ENCODE assay signal across 1 cellular context in genomic region chr14:69766984-69767368, GRCh38.
TF ChIP-seq lines count a peak whose summit lies in the region.

Gene SRSF5 (plus strand): TSS chr14:69767142. CDS start chr14:69768157, 1,015 bp downstream.

TF ChIP-seq in HepG2, 621 proteins besides CTCF, POLR2A, EP300 and RAD21 (continued from another document and continues in another):
- TF ChIP-seq BCLAF1 (IDR thresholded peaks at IDR 0.05) (no peak), NFAT5 (CRISPR knock-in tag; IDR thresholded peaks at IDR 0.05) (peak; percentile 59; the same call in 1 of the 2 replicates), ELF3 (CRISPR knock-in tag; IDR thresholded peaks at IDR 0.05) (peak; percentile 96), ZC3H13 (CRISPR knock-in tag; IDR thresholded peaks at IDR 0.05) (peak; percentile 72), DBP (CRISPR knock-in tag; IDR thresholded peaks at IDR 0.05; ENCODE audit: not compliant biosample characterization) (peak; percentile 60), HNF4G (IDR thresholded peaks at IDR 0.05; ENCODE audit: borderline replicate concordance, low read depth, low read length) (peak; percentile 39; the same call in 1 of the 2 replicates), HNF4G (CRISPR knock-in tag; IDR thresholded peaks at IDR 0.05; ENCODE audit: borderline replicate concordance, low read depth) (no peak; the same call in 1 of the 2 replicates), SIX4 (CRISPR knock-in tag; IDR thresholded peaks at IDR 0.05) (peak; percentile 61), PTBP1 (IDR thresholded peaks at IDR 0.05; ENCODE audit: low read depth, low read length, poor library complexity, severe bottlenecking) (no peak), ZNF776 (CRISPR knock-in tag; IDR thresholded peaks at IDR 0.05) (no peak; the same call in 1 of the 2 replicates), FOXP1 (IDR thresholded peaks at IDR 0.05) (no peak), FOXP1 (CRISPR knock-in tag; IDR thresholded peaks at IDR 0.05) (no peak), NFYC (CRISPR knock-in tag; IDR thresholded peaks at IDR 0.05) (0 out of 2 replicates have a peak, but pooled peaks have one; percentile 31), TCF12 (IDR thresholded peaks at IDR 0.05) (no peak), TCF12 (CRISPR knock-in tag; IDR thresholded peaks at IDR 0.05) (no peak; the same call in 1 of the 2 replicates), NFE2L1 (CRISPR knock-in tag; IDR thresholded peaks at IDR 0.05; ENCODE audit: borderline replicate concordance) (no peak), ARNT (IDR thresholded peaks at IDR 0.05) (no peak), ZBTB38 (CRISPR knock-in tag; IDR thresholded peaks at IDR 0.05) (peak; percentile 73), BRD4 (CRISPR knock-in tag; IDR thresholded peaks at IDR 0.05) (peak; percentile 96), ARID3A (IDR thresholded peaks at IDR 0.05; ENCODE audit: low read depth, low read length) (no peak), SMAD9 (CRISPR knock-in tag; IDR thresholded peaks at IDR 0.05) (no peak), ZNF550 (CRISPR knock-in tag; IDR thresholded peaks at IDR 0.05; ENCODE audit: borderline replicate concordance) (no peak), MTA1 (CRISPR knock-in tag; IDR thresholded peaks at IDR 0.05; ENCODE audit: borderline replicate concordance) (no peak; the same call in 1 of the 2 replicates), HNF4A (CRISPR knock-in tag; IDR thresholded peaks at IDR 0.05) (peak; percentile 85), SRY (CRISPR knock-in tag; IDR thresholded peaks at IDR 0.05) (no peak), CBX5 (CRISPR knock-in tag; IDR thresholded peaks at IDR 0.05; ENCODE audit: borderline replicate concordance) (peak; percentile 87; the same call in 1 of the 2 replicates), MAF1 (CRISPR knock-in tag; IDR thresholded peaks at IDR 0.05; ENCODE audit: borderline replicate concordance) (peak; percentile 61; the same call in 1 of the 2 replicates), ZNF547 (CRISPR knock-in tag; IDR thresholded peaks at IDR 0.05) (peak; percentile 76), MAFF (IDR thresholded peaks at IDR 0.05; ENCODE audit: low read depth, low read length) (no peak), ZNF83 (CRISPR knock-in tag; IDR thresholded peaks at IDR 0.05; ENCODE audit: borderline replicate concordance) (no peak; the same call in 1 of the 2 replicates), FOSL1 (CRISPR knock-in tag; IDR thresholded peaks at IDR 0.05; ENCODE audit: borderline replicate concordance) (peak; percentile 47; the same call in 1 of the 2 replicates)
- TF ChIP-seq, protein P1, sequence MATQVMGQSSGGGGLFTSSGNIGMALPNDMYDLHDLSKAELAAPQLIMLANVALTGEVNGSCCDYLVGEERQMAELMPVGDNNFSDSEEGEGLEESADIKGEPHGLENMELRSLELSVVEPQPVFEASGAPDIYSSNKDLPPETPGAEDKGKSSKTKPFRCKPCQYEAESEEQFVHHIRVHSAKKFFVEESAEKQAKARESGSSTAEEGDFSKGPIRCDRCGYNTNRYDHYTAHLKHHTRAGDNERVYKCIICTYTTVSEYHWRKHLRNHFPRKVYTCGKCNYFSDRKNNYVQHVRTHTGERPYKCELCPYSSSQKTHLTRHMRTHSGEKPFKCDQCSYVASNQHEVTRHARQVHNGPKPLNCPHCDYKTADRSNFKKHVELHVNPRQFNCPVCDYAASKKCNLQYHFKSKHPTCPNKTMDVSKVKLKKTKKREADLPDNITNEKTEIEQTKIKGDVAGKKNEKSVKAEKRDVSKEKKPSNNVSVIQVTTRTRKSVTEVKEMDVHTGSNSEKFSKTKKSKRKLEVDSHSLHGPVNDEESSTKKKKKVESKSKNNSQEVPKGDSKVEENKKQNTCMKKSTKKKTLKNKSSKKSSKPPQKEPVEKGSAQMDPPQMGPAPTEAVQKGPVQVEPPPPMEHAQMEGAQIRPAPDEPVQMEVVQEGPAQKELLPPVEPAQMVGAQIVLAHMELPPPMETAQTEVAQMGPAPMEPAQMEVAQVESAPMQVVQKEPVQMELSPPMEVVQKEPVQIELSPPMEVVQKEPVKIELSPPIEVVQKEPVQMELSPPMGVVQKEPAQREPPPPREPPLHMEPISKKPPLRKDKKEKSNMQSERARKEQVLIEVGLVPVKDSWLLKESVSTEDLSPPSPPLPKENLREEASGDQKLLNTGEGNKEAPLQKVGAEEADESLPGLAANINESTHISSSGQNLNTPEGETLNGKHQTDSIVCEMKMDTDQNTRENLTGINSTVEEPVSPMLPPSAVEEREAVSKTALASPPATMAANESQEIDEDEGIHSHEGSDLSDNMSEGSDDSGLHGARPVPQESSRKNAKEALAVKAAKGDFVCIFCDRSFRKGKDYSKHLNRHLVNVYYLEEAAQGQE (IDR thresholded peaks at IDR 0.05; ENCODE audit: borderline replicate concordance in 1 of 2, low read depth in 1 of 2, low read length in 2 of 2): peak in 1 of 2 experiments; percentile 16; a peak in 1 of 4 replicates
- TF ChIP-seq, protein P2, sequence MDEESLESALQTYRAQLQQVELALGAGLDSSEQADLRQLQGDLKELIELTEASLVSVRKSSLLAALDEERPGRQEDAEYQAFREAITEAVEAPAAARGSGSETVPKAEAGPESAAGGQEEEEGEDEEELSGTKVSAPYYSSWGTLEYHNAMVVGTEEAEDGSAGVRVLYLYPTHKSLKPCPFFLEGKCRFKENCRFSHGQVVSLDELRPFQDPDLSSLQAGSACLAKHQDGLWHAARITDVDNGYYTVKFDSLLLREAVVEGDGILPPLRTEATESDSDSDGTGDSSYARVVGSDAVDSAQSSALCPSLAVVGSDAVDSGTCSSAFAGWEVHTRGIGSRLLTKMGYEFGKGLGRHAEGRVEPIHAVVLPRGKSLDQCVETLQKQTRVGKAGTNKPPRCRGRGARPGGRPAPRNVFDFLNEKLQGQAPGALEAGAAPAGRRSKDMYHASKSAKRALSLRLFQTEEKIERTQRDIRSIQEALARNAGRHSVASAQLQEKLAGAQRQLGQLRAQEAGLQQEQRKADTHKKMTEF (CRISPR knock-in tag; IDR thresholded peaks at IDR 0.05): peak; percentile 74
- TF ChIP-seq, protein P3, sequence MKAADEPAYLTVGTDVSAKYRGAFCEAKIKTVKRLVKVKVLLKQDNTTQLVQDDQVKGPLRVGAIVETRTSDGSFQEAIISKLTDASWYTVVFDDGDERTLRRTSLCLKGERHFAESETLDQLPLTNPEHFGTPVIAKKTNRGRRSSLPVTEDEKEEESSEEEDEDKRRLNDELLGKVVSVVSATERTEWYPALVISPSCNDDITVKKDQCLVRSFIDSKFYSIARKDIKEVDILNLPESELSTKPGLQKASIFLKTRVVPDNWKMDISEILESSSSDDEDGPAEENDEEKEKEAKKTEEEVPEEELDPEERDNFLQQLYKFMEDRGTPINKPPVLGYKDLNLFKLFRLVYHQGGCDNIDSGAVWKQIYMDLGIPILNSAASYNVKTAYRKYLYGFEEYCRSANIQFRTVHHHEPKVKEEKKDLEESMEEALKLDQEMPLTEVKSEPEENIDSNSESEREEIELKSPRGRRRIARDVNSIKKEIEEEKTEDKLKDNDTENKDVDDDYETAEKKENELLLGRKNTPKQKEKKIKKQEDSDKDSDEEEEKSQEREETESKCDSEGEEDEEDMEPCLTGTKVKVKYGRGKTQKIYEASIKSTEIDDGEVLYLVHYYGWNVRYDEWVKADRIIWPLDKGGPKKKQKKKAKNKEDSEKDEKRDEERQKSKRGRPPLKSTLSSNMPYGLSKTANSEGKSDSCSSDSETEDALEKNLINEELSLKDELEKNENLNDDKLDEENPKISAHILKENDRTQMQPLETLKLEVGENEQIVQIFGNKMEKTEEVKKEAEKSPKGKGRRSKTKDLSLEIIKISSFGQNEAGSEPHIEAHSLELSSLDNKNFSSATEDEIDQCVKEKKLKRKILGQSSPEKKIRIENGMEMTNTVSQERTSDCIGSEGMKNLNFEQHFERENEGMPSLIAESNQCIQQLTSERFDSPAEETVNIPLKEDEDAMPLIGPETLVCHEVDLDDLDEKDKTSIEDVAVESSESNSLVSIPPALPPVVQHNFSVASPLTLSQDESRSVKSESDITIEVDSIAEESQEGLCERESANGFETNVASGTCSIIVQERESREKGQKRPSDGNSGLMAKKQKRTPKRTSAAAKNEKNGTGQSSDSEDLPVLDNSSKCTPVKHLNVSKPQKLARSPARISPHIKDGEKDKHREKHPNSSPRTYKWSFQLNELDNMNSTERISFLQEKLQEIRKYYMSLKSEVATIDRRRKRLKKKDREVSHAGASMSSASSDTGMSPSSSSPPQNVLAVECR (CRISPR knock-in tag; IDR thresholded peaks at IDR 0.05; ENCODE audit: borderline replicate concordance): peak; percentile 70; the same call in 1 of the 2 replicates
- TF ChIP-seq, protein P4, sequence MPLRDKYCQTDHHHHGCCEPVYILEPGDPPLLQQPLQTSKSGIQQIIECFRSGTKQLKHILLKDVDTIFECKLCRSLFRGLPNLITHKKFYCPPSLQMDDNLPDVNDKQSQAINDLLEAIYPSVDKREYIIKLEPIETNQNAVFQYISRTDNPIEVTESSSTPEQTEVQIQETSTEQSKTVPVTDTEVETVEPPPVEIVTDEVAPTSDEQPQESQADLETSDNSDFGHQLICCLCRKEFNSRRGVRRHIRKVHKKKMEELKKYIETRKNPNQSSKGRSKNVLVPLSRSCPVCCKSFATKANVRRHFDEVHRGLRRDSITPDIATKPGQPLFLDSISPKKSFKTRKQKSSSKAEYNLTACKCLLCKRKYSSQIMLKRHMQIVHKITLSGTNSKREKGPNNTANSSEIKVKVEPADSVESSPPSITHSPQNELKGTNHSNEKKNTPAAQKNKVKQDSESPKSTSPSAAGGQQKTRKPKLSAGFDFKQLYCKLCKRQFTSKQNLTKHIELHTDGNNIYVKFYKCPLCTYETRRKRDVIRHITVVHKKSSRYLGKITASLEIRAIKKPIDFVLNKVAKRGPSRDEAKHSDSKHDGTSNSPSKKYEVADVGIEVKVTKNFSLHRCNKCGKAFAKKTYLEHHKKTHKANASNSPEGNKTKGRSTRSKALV (CRISPR knock-in tag; IDR thresholded peaks at IDR 0.05): no peak
